Comparison of ENCODE assay signal across 13 cellular contexts in the genomic region with DNA sequence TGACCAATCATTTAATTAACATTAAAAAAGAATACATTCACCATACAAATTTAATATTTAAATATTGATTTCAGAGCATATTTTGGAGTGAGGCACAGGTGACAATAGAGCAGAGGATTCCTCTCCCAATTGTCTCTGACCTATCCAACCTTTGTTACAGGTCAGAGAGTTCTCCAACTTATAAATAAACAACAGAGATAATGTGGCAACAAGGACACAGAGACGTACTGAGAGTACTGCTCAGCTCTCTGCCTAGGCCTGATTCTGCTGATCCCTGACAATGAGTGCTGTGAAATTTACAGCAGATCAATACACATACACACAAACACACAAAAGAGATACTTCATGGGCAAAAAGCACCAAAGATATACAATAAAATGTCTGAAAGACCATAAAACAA.
"Had no signal": no experiment of that assay in that cellular context is flagged by ENCODE, and none has a peak within 500 bp of the region (broad histone marks: within the 10 kb centered on the region; RNA-seq: fewer than 3 reads in every experiment).

No MANE protein-coding gene starts in this region.

- H3K4me1 ChIP-seq: vagina had no signal

- H3K36me3 ChIP-seq: ovary had no signal

- H3K4me3 ChIP-seq: mucosa of descending colon, ovary, vagina had no signal

- DNase-seq: activated CD4-positive, alpha-beta T cell treated with anti-CD3 and anti-CD28 coated beads, Interleukin-2, amount 50 U/mL, for 48 hours; amniotic stem cell; hypothalamus; mesenchymal stem cell; mucosa of descending colon; naive B cell; ovary; stimulated activated CD4-positive, alpha-beta T cell treated with anti-CD3 and anti-CD28 coated beads, Interleukin-12 subunit alpha, Interleukin-12 subunit beta, amount 100 ng/mL, for 4 hours; stimulated activated CD4-positive, alpha-beta T cell treated with anti-CD3 and anti-CD28 coated beads, Interleukin-1b, Interleukin-23, amount 100 ng/mL, for 48 hours; stimulated activated CD8-positive, alpha-beta memory T cell treated with anti-CD3 and anti-CD28 coated beads, Interleukin-4, amount 100 ng/mL, for 48 hours; stimulated activated naive CD4-positive, alpha-beta T cell; trophoblast cell had no signal

- H3K27me3 ChIP-seq: ovary, vagina had no signal

- H3K9me3 ChIP-seq: mucosa of descending colon, ovary, vagina had no signal

- H3K27ac ChIP-seq: vagina had no signal
